11 cellular contexts compared by ENCODE assay signal in genomic region chr1:53526451-53527101, GRCh38.
A peak's percentile ranks its signal among the peaks of the same experiment; 100 is the strongest.
DNase-seq lines count a peak whose midpoint lies in the region; ATAC-seq and TF ChIP-seq lines count a peak whose summit lies in the region.
"Had no signal": no experiment of that assay in that cellular context is flagged by ENCODE, and none has a peak within 500 bp of the region (broad histone marks: within the 10 kb centered on the region; RNA-seq: fewer than 3 reads in every experiment).

No MANE protein-coding gene starts in this region.

- peak overlapping the region; percentile 7 for H3K9ac ChIP-seq in fibroblast of lung (ENCODE audit: insufficient read depth, low read length)

- H3K36me3 ChIP-seq in fibroblast of lung (ENCODE audit: control insufficient read depth, insufficient read depth, low read length) (no peaks in the 10 kb centered on the region), mesodermal cell (ENCODE audit: control insufficient read depth, insufficient read depth, low read length) (no peaks in the 10 kb centered on the region), upper lobe of left lung (no peaks in the 10 kb centered on the region)

- no peak overlapping the region for H2AFZ ChIP-seq in fibroblast of lung (ENCODE audit: low read length)

- H3K4me1 ChIP-seq in fibroblast of lung (ENCODE audit: control insufficient read depth, extremely low read depth, insufficient read depth, low read length): peaks cover 2% of the 10 kb centered on the region
- peaks cover 12% of the 10 kb centered on the region for H3K4me1 ChIP-seq in mesodermal cell (ENCODE audit: control insufficient read depth, insufficient read depth, low read length, poor library complexity, severe bottlenecking)
- H3K4me1 ChIP-seq in upper lobe of left lung: peaks cover 0 to 26% (median 11%) of the 10 kb centered on the region in 4 donors

- TF ChIP-seq CTCF in fibroblast of lung (conservative IDR thresholded peaks at IDR 0.05 in 1 of 2, IDR thresholded peaks at IDR 0.05 in 1 of 2; ENCODE audit: low read depth in 1 of 2, low read length in 2 of 2): no peak
- no peak for TF ChIP-seq CTCF in upper lobe of left lung (IDR thresholded peaks at IDR 0.05)

- H3K79me2 ChIP-seq in fibroblast of lung (ENCODE audit: control insufficient read depth, insufficient read depth, low read length): no peaks in the 10 kb centered on the region

- DNase-seq in NCI-H526 (lab: John Stamatoyannopoulos, UW): peak; percentile 69 to 75
- DNase-seq in fibroblast of lung (ENCODE audit: low read depth in 2 of 2): peak; percentile 71 to 81
- DNase-seq in upper lobe of left lung: peak; percentile 30 to 86
- DNase-seq in NAMALWA (ENCODE audit: low spot score): no peak
- DNase-seq in RPMI8226: no peak
- no peak for DNase-seq in SW 1271 (lab: John Stamatoyannopoulos, UW)
- DNase-seq: dermis blood vessel endothelial cell, DMS79 treated with DMSO at 0.1 percent for 48 hours, NCI-H1436 had no signal

- 83 to 89% methylated on average over 23 of the region's 29 CpGs for WGBS in mesodermal cell (ENCODE audit: insufficient coverage in 2 of 2), 2 experiments
- 51 to 67% methylated on average over 19 to 29 of the region's 29 CpGs for WGBS in upper lobe of left lung, 2 donors

- TF ChIP-seq EP300 in upper lobe of left lung (IDR thresholded peaks at IDR 0.05): no peak

- no peak for TF ChIP-seq POLR2A in upper lobe of left lung (IDR thresholded peaks at IDR 0.05)

- no peak overlapping the region for H3K27ac ChIP-seq in fibroblast of lung (ENCODE audit: insufficient read depth, low read length)
- peak overlapping the region; percentile 16 for H3K27ac ChIP-seq in mesodermal cell (ENCODE audit: low read depth, low read length, severe bottlenecking)
- H3K27ac ChIP-seq in upper lobe of left lung: no peak overlapping the region

- no peaks in the 10 kb centered on the region for H4K20me1 ChIP-seq in fibroblast of lung (ENCODE audit: control insufficient read depth, extremely low read depth, insufficient read depth, low read length)

- H3K4me3 ChIP-seq in fibroblast of lung (replicated peaks in 1 of 4; ENCODE audit: control extremely low read depth in 1 of 4, insufficient read depth in 1 of 4, low read depth in 3 of 4, low read length in 4 of 4): no peak overlapping the region
- H3K4me3 ChIP-seq in mesodermal cell (ENCODE audit: extremely low read depth, insufficient read depth, low read length, poor library complexity, severe bottlenecking): no peak overlapping the region
- H3K4me3 ChIP-seq in upper lobe of left lung: no peak overlapping the region

- ATAC-seq in upper lobe of left lung (ENCODE audit: low FRiP score in 2 of 2) (peak; percentile 56 to 61), HG02610 (IDR thresholded peaks at IDR 0.05; ENCODE audit: unreplicated experiment) (no peak)

- H3K27me3 ChIP-seq in fibroblast of lung (ENCODE audit: control insufficient read depth, insufficient read depth, low read length) (peaks cover 3% of the 10 kb centered on the region), upper lobe of left lung (no peaks in the 10 kb centered on the region)

- H3K9me3 ChIP-seq in fibroblast of lung (ENCODE audit: control insufficient read depth, insufficient read depth, low read depth, low read length) (no peaks in the 10 kb centered on the region), mesodermal cell (ENCODE audit: control insufficient read depth, low read length) (no peaks in the 10 kb centered on the region), upper lobe of left lung (no peaks in the 10 kb centered on the region)

- H3K4me2 ChIP-seq in fibroblast of lung (ENCODE audit: extremely low read depth, insufficient read depth, low read length): no peak overlapping the region

Comparison
In these comparisons a context has a peak if more than half of its experiments do, and no peak if none do; other contexts are left out.
1. DNase-seq: peak in NCI-H526 (2 of 2), fibroblast of lung (2 of 2) and upper lobe of left lung (2 of 2); none in NAMALWA (single experiment), RPMI8226 (single experiment) and SW 1271 (0 of 2).